Comparison of ENCODE assay signal across 33 cellular contexts in genomic region chr1:31596737-31597097, GRCh38. TPM values are rescaled to one million over a fixed set of nuclear protein-coding genes. Genes with fewer than 3 reads are reported as not detected.
DNase-seq lines count a peak whose midpoint lies in the region; ATAC-seq and TF ChIP-seq lines count a peak whose summit lies in the region.
"Had no signal": no experiment of that assay in that cellular context is flagged by ENCODE, and none has a peak within 500 bp of the region (broad histone marks: within the 10 kb centered on the region; RNA-seq: fewer than 3 reads in every experiment).

No MANE protein-coding gene starts in this region.

- no peak for ATAC-seq in left cardiac atrium
- peak; percentile 37 for ATAC-seq in stimulated activated effector memory CD8-positive, alpha-beta T cell treated with anti-CD3 and anti-CD28 coated beads, Interleukin-12 subunit alpha, Interleukin-12 subunit beta, amount 100 ng/mL, for 72 hours
- ATAC-seq in HG02763 (IDR thresholded peaks at IDR 0.05; ENCODE audit: unreplicated experiment), result no peak
- ATAC-seq: A549; activated naive CD8-positive, alpha-beta T cell treated with anti-CD3 and anti-CD28 coated beads, Interleukin-2, amount 50 U/mL, for 24 hours; activated T-cell treated with anti-CD3 and anti-CD28 coated beads, Interleukin-2, amount 50 U/mL, for 4 hours; gastroesophageal sphincter; K562; left lung; naive thymus-derived CD4-positive, alpha-beta T cell; SK-N-SH treated with all-trans-retinoic acid at 6 μM for 48 hours had no signal

- peaks cover 37% of the 10 kb centered on the region for H3K4me1 ChIP-seq in left ventricle myocardium inferior
- H3K4me1 ChIP-seq: left lung, prostate gland had no signal

- no peak overlapping the region for H3K4me3 ChIP-seq in left ventricle myocardium inferior
- H3K4me3 ChIP-seq: A549, esophagus squamous epithelium, gastroesophageal sphincter, K562, left lung, MG63, prostate gland, stomach, tibial artery had no signal

- in situ Hi-C loops in KBM-7 (cut with MboI; ENCODE audit: low pct_unique_long_range_greater_than_20kb, low sequenced_read_pairs), result no loop called here

- no peak overlapping the region for H3K27ac Mint-ChIP-seq in stimulated activated effector memory CD8-positive, alpha-beta T cell treated with anti-CD3 and anti-CD28 coated beads, Interleukin-12 subunit alpha, Interleukin-12 subunit beta, amount 100 ng/mL, for 72 hours
- H3K27ac Mint-ChIP-seq: activated naive CD8-positive, alpha-beta T cell treated with anti-CD3 and anti-CD28 coated beads, Interleukin-2, amount 50 U/mL, for 24 hours; mesothelial cell of epicardium; T-helper 2 cell treated with Interferon-gamma antibody and Interleukin-4, amounts not matched to agents 5 μg/mL and 100 μg/mL, for 36 hours had no signal

- H3K9me3 Mint-ChIP-seq in stimulated activated effector memory CD8-positive, alpha-beta T cell treated with anti-CD3 and anti-CD28 coated beads, Interleukin-12 subunit alpha, Interleukin-12 subunit beta, amount 100 ng/mL, for 72 hours, result no peaks in the 10 kb centered on the region
- H3K9me3 Mint-ChIP-seq: activated naive CD8-positive, alpha-beta T cell treated with anti-CD3 and anti-CD28 coated beads, Interleukin-2, amount 50 U/mL, for 24 hours; activated T-cell treated with anti-CD3 and anti-CD28 coated beads, Interleukin-2, amount 50 U/mL, for 4 hours; mesothelial cell of epicardium; naive thymus-derived CD4-positive, alpha-beta T cell; T-helper 2 cell treated with Interferon-gamma antibody and Interleukin-4, amounts not matched to agents 5 μg/mL and 100 μg/mL, for 36 hours had no signal

- no peaks in the 10 kb centered on the region for H3K36me3 ChIP-seq in left ventricle myocardium inferior
- H3K36me3 ChIP-seq: esophagus squamous epithelium, gastroesophageal sphincter, left lung, MG63, prostate gland, stomach, tibial artery had no signal

- no peak overlapping the region for H3K4me3 Mint-ChIP-seq in stimulated activated effector memory CD8-positive, alpha-beta T cell treated with anti-CD3 and anti-CD28 coated beads, Interleukin-12 subunit alpha, Interleukin-12 subunit beta, amount 100 ng/mL, for 72 hours
- H3K4me3 Mint-ChIP-seq: activated naive CD8-positive, alpha-beta T cell treated with anti-CD3 and anti-CD28 coated beads, Interleukin-2, amount 50 U/mL, for 24 hours; activated T-cell treated with anti-CD3 and anti-CD28 coated beads, Interleukin-2, amount 50 U/mL, for 4 hours; mesothelial cell of epicardium; naive thymus-derived CD4-positive, alpha-beta T cell; T-helper 2 cell treated with Interferon-gamma antibody and Interleukin-4, amounts not matched to agents 5 μg/mL and 100 μg/mL, for 36 hours had no signal

- H3K27me3 ChIP-seq in left ventricle myocardium inferior (ENCODE audit: low read depth), result no peaks in the 10 kb centered on the region
- H3K27me3 ChIP-seq: esophagus squamous epithelium, gastroesophageal sphincter, left lung, MG63, tibial artery had no signal

- no peaks in the 10 kb centered on the region for H3K36me3 Mint-ChIP-seq in stimulated activated effector memory CD8-positive, alpha-beta T cell treated with anti-CD3 and anti-CD28 coated beads, Interleukin-12 subunit alpha, Interleukin-12 subunit beta, amount 100 ng/mL, for 72 hours
- H3K36me3 Mint-ChIP-seq: mesothelial cell of epicardium; naive thymus-derived CD4-positive, alpha-beta T cell had no signal

- intact Hi-C loops in left ventricle myocardium inferior (cut with micrococcal nuclease) (no loop called here), left cardiac atrium (cut with DNase I) (loop anchor here in 1 of 2 donors (5.0 kb wide), 1 partner anchor 34 kb away; no protein-coding TSS in a partner anchor)

- peaks cover 14% of the 10 kb centered on the region for H3K4me1 Mint-ChIP-seq in stimulated activated effector memory CD8-positive, alpha-beta T cell treated with anti-CD3 and anti-CD28 coated beads, Interleukin-12 subunit alpha, Interleukin-12 subunit beta, amount 100 ng/mL, for 72 hours
- H3K4me1 Mint-ChIP-seq: activated naive CD8-positive, alpha-beta T cell treated with anti-CD3 and anti-CD28 coated beads, Interleukin-2, amount 50 U/mL, for 24 hours; naive thymus-derived CD4-positive, alpha-beta T cell had no signal

- no peaks in the 10 kb centered on the region for H3K9me3 ChIP-seq in left ventricle myocardium inferior (replicated peaks)
- H3K9me3 ChIP-seq: A549, esophagus squamous epithelium, gastroesophageal sphincter, left lung, MG63, prostate gland, stomach, tibial artery had no signal

- no peak for TF ChIP-seq CTCF in left ventricle myocardium inferior (IDR thresholded peaks at IDR 0.05; ENCODE audit: borderline replicate concordance)

- DNase-seq in left ventricle myocardium inferior (no peak), left cardiac atrium (no peak), KBM-7 (peak; percentile 70), dermis blood vessel endothelial cell (peak; percentile 90), SW 1271 (lab: John Stamatoyannopoulos, UW) (no peak), foreskin melanocyte (no peak)
- no peak for DNase-seq in stimulated activated effector memory CD8-positive, alpha-beta T cell treated with anti-CD3 and anti-CD28 coated beads, Interleukin-12 subunit alpha, Interleukin-12 subunit beta, amount 100 ng/mL, for 72 hours (ENCODE audit: low spot score in 2 of 2)
- DNase-seq: activated CD4-positive, alpha-beta T cell treated with anti-CD3 and anti-CD28 coated beads, Interleukin-2, amount 50 U/mL, for 1 hour; activated naive CD8-positive, alpha-beta T cell treated with anti-CD3 and anti-CD28 coated beads, Interleukin-2, amount 50 U/mL, for 24 hours; activated T-cell treated with anti-CD3 and anti-CD28 coated beads, Interleukin-2, amount 50 U/mL, for 4 hours; AML-193; caudate nucleus; cortex of kidney; DMS79 treated with DMSO at 0.1 percent for 48 hours; esophagus squamous epithelium; left lung; MG63; naive thymus-derived CD4-positive, alpha-beta T cell; NCI-H1417 treated with DMSO at 0.1 percent for 48 hours; NCI-H446; OCI-M1; stomach; tibial artery had no signal

- peak overlapping the region; percentile 74 for H3K27ac ChIP-seq in left ventricle myocardium inferior (replicated peaks)
- H3K27ac ChIP-seq: A549, gastroesophageal sphincter, left lung, prostate gland, stomach, tibial artery had no signal

RNA-seq across cellular contexts. Expression of gene TINAGL1, which starts 20.4 kb away (rescaled TPM):
- 223 TPM for total RNA-seq in left ventricle myocardium inferior
- total RNA-seq in left cardiac atrium, result 100 to 1,000 TPM; 128 to 175 TPM
- total RNA-seq in dermis blood vessel endothelial cell, result 418 and 719 TPM in 2 replicates
- total RNA-seq: naive thymus-derived CD4-positive, alpha-beta T cell had no signal

RNA-seq across cellular contexts. Expression of gene HCRTR1, which starts 20.8 kb away (rescaled TPM):
- 0.44 TPM for total RNA-seq in left ventricle myocardium inferior
- total RNA-seq in left cardiac atrium, result under 1 TPM; 0.42 to 0.44 TPM
- 1.2 and 4.6 TPM in 2 replicates for total RNA-seq in dermis blood vessel endothelial cell
- total RNA-seq: activated T-cell treated with anti-CD3 and anti-CD28 coated beads, Interleukin-2, amount 50 U/mL, for 4 hours; H4; K562; left lung; naive thymus-derived CD4-positive, alpha-beta T cell; prostate gland; skeletal muscle tissue; stomach had no signal

RNA-seq across cellular contexts. Expression of gene PEF1, which starts 48.0 kb away (rescaled TPM):
- total RNA-seq in left ventricle myocardium inferior (36.4 TPM), left cardiac atrium (10 to 100 TPM; 32.3 to 44.7 TPM), dermis blood vessel endothelial cell (145 and 159 TPM in 2 replicates)

Comparison
In these comparisons a context has a peak if more than half of its experiments do, and no peak if none do; other contexts are left out.
1. DNase-seq: peak in KBM-7 (single experiment) and dermis blood vessel endothelial cell (single experiment); none in left ventricle myocardium inferior (single experiment), left cardiac atrium (single experiment), stimulated activated effector memory CD8-positive, alpha-beta T cell treated with anti-CD3 and anti-CD28 coated beads, Interleukin-12 subunit alpha, Interleukin-12 subunit beta, amount 100 ng/mL, for 72 hours (0 of 2), SW 1271 (0 of 2) and foreskin melanocyte (single experiment).